Comparison of ENCODE assay signal across 8 cellular contexts in the genomic region with DNA sequence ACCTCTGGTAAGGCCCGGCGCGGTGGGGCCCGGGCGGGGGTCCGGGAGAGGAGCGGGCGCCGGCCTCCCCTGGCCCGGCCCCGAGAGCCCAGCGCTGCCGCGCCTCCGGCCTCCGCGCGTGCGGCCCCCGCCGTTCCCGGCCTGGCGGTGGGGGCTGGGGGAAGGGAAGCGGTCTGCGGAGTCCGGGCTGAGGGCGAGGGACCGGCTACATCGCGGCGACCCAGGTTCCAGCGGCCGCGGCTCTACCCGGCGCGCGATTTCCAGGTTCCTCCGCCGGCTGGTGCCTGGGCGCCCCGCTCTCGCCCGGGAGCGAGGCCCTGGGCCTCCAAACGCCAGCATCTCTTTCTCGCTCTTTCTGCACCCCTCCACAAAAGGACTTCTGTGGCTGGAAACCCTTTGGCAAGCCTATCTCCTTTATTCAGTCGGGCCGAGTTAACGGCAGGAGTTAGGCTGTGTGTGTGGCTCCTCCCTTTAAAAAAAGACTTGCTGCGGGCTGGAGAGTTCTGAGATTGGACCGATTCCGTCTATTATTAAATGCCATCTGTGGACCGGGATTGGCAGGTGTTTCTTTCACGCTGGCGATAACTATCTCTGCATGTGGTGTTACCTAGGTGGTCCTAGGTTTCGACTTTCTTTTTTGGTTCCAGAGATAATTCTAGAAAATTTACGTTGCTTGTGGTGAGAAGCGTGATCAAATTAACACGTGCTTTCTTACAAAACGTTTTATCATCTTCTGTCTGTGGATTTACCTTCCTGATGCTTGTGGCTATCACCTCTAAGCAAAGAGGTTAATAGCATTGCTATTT. TPM values are rescaled to one million over a fixed set of nuclear protein-coding genes. Genes with fewer than 3 reads are reported as not detected.
DNase-seq lines count a peak whose midpoint lies in the region; ATAC-seq and TF ChIP-seq lines count a peak whose summit lies in the region.

No MANE protein-coding gene starts in this region.

- H3K36me3 ChIP-seq in neuron (ENCODE audit: insufficient read depth, low read length), result no peaks in the 10 kb centered on the region
- H3K36me3 ChIP-seq in vagina, result no peaks in the 10 kb centered on the region

- peak overlapping the region; percentile 98 for H3K27ac ChIP-seq in vagina

- H3K4me1 ChIP-seq in neuron (ENCODE audit: insufficient read depth, low read length), result peaks cover 26% of the 10 kb centered on the region
- peaks cover 14% of the 10 kb centered on the region for H3K4me1 ChIP-seq in vagina

- H3K27me3 Mint-ChIP-seq in activated T-helper 1 cell treated with anti-CD3 and anti-CD28 coated beads, Interleukin-12 subunit alpha, Interleukin-12 subunit beta, Interleukin-2, Interleukin-4 antibody, amounts not matched to agents 30 ng/mL and 10 ng/mL and 1 ng/mL, durations not matched to agents 14 hours and 24 hours and 36 hours (ENCODE audit: insufficient read depth), result no peaks in the 10 kb centered on the region

- H3K4me3 Mint-ChIP-seq in activated T-helper 1 cell treated with anti-CD3 and anti-CD28 coated beads, Interleukin-12 subunit alpha, Interleukin-12 subunit beta, Interleukin-2, Interleukin-4 antibody, amounts not matched to agents 30 ng/mL and 10 ng/mL and 1 ng/mL, durations not matched to agents 14 hours and 24 hours and 36 hours, result peak overlapping the region; percentile 99

- H3K36me3 Mint-ChIP-seq in activated T-helper 1 cell treated with anti-CD3 and anti-CD28 coated beads, Interleukin-12 subunit alpha, Interleukin-12 subunit beta, Interleukin-2, Interleukin-4 antibody, amounts not matched to agents 30 ng/mL and 10 ng/mL and 1 ng/mL, durations not matched to agents 14 hours and 24 hours and 36 hours (ENCODE audit: low read depth), result peaks cover 8% of the 10 kb centered on the region

- H3K4me3 ChIP-seq in foreskin fibroblast (ENCODE audit: low read depth in 1 of 2, low read length in 2 of 2) (peak overlapping the region; percentile 69 to 85), neuron (ENCODE audit: low read length) (peak overlapping the region; percentile 94), vagina (peak overlapping the region; percentile 83 to 86)

- H3K27ac Mint-ChIP-seq in activated T-helper 1 cell treated with anti-CD3 and anti-CD28 coated beads, Interleukin-12 subunit alpha, Interleukin-12 subunit beta, Interleukin-2, Interleukin-4 antibody, amounts not matched to agents 30 ng/mL and 10 ng/mL and 1 ng/mL, durations not matched to agents 14 hours and 24 hours and 36 hours, result peak overlapping the region; percentile 99

- H3K9me3 Mint-ChIP-seq in activated T-helper 1 cell treated with anti-CD3 and anti-CD28 coated beads, Interleukin-12 subunit alpha, Interleukin-12 subunit beta, Interleukin-2, Interleukin-4 antibody, amounts not matched to agents 30 ng/mL and 10 ng/mL and 1 ng/mL, durations not matched to agents 14 hours and 24 hours and 36 hours, result no peaks in the 10 kb centered on the region

- H3K9me3 ChIP-seq in neuron (ENCODE audit: low read length), result no peaks in the 10 kb centered on the region
- H3K9me3 ChIP-seq in vagina, result no peaks in the 10 kb centered on the region

- TF ChIP-seq POLR2A in vagina (IDR thresholded peaks at IDR 0.05), result no peak

- peak; percentile 17 for ATAC-seq in HG02884 (IDR thresholded peaks at IDR 0.05; ENCODE audit: unreplicated experiment)

- TF ChIP-seq CTCF in foreskin fibroblast (IDR thresholded peaks at IDR 0.05; ENCODE audit: low read depth, low read length) (no peak), vagina (IDR thresholded peaks at IDR 0.05) (no peak)

- peak; percentile 26 for DNase-seq in activated effector memory CD4-positive, alpha-beta T cell treated with Interleukin-2 at 50 U/mL for 16 hours
- no peak for DNase-seq in activated effector memory CD4-positive, alpha-beta T cell treated with anti-CD3 and anti-CD28 coated beads, Interleukin-2, amount 50 U/mL, for 16 hours
- DNase-seq in NCI-H345 (lab: John Stamatoyannopoulos, UW), result peak; percentile 34
- DNase-seq in activated T-helper 1 cell treated with anti-CD3 and anti-CD28 coated beads, Interleukin-12 subunit alpha, Interleukin-12 subunit beta, Interleukin-2, Interleukin-4 antibody, amounts not matched to agents 30 ng/mL and 10 ng/mL and 1 ng/mL, durations not matched to agents 14 hours and 24 hours and 36 hours (ENCODE audit: low spot score), result peak; percentile 2
- DNase-seq in foreskin fibroblast, result peak; percentile 26 to 65
- no peak for DNase-seq in vagina (ENCODE audit: extremely low spot score in 2 of 2)

- H3K27me3 ChIP-seq in neuron (ENCODE audit: insufficient read depth, low read length) (no peaks in the 10 kb centered on the region), vagina (no peaks in the 10 kb centered on the region)

- H3K4me1 Mint-ChIP-seq in activated T-helper 1 cell treated with anti-CD3 and anti-CD28 coated beads, Interleukin-12 subunit alpha, Interleukin-12 subunit beta, Interleukin-2, Interleukin-4 antibody, amounts not matched to agents 30 ng/mL and 10 ng/mL and 1 ng/mL, durations not matched to agents 14 hours and 24 hours and 36 hours (ENCODE audit: low read depth), result peaks cover 21% of the 10 kb centered on the region

- peak overlapping the region; percentile 85 for H2AFZ ChIP-seq in neuron (ENCODE audit: low read depth, low read length)

- intact Hi-C loops in activated T-helper 1 cell treated with anti-CD3 and anti-CD28 coated beads, Interleukin-12 subunit alpha, Interleukin-12 subunit beta, Interleukin-2, Interleukin-4 antibody, amounts not matched to agents 30 ng/mL and 10 ng/mL and 1 ng/mL, durations not matched to agents 14 hours and 24 hours and 36 hours (cut with micrococcal nuclease), result loop anchor here (2.0 to 5.0 kb wide), 7 partner anchors 13 to 1387 kb away; a partner anchor contains a TSS
- intact Hi-C loops in vagina (cut with DNase I), result no loop called here

RNA-seq across cellular contexts. Expression of a gene that starts 0.6 kb away (rescaled TPM):
- total RNA-seq in activated T-helper 1 cell treated with anti-CD3 and anti-CD28 coated beads, Interleukin-12 subunit alpha, Interleukin-12 subunit beta, Interleukin-2, Interleukin-4 antibody, amounts not matched to agents 30 ng/mL and 10 ng/mL and 1 ng/mL, durations not matched to agents 14 hours and 24 hours and 36 hours, result 122 and 129 TPM in 2 replicates
- 32.2 TPM for total RNA-seq in vagina

RNA-seq across cellular contexts. Expression of a gene that starts 59.7 kb away (rescaled TPM):
- not detected in 2 replicates for total RNA-seq in activated T-helper 1 cell treated with anti-CD3 and anti-CD28 coated beads, Interleukin-12 subunit alpha, Interleukin-12 subunit beta, Interleukin-2, Interleukin-4 antibody, amounts not matched to agents 30 ng/mL and 10 ng/mL and 1 ng/mL, durations not matched to agents 14 hours and 24 hours and 36 hours
- not detected for total RNA-seq in vagina

Comparison
In these comparisons a context has a peak if more than half of its experiments do, and no peak if none do; other contexts are left out.
1. DNase-seq: peak in activated effector memory CD4-positive, alpha-beta T cell treated with Interleukin-2 at 50 U/mL for 16 hours (single experiment), NCI-H345 (single experiment), activated T-helper 1 cell treated with anti-CD3 and anti-CD28 coated beads, Interleukin-12 subunit alpha, Interleukin-12 subunit beta, Interleukin-2, Interleukin-4 antibody, amounts not matched to agents 30 ng/mL and 10 ng/mL and 1 ng/mL, durations not matched to agents 14 hours and 24 hours and 36 hours (single experiment) and foreskin fibroblast (2 of 2); none in activated effector memory CD4-positive, alpha-beta T cell treated with anti-CD3 and anti-CD28 coated beads, Interleukin-2, amount 50 U/mL, for 16 hours (single experiment) and vagina (0 of 2).
2. Peak in every context shown above with its lines, with median percentiles within 50 percentile points of each other: H3K4me3 ChIP-seq.